ENCODE assay signal across 24 cellular contexts in genomic region chr2:3527886-3528785, GRCh38. TPM values are rescaled to one million over a fixed set of nuclear protein-coding genes. Genes with fewer than 3 reads are reported as not detected.
DNase-seq lines count a peak whose midpoint lies in the region; ATAC-seq, FAIRE-seq and TF ChIP-seq lines count a peak whose summit lies in the region.
"Had no signal": no experiment of that assay in that cellular context is flagged by ENCODE, and none has a peak within 500 bp of the region (broad histone marks: within the 10 kb centered on the region; RNA-seq: fewer than 3 reads in every experiment).

No MANE protein-coding gene starts in this region.

- intact Hi-C loops in HepG2 (cut with micrococcal nuclease; ENCODE audit: unreplicated experiment) (no loop called here), upper lobe of right lung (cut with DNase I) (no loop called here)

- in situ Hi-C loops in HepG2 (cut with HindIII; ENCODE audit: extremely low pct_ligation_motif_present, low pct_unique_long_range_greater_than_20kb), result no loop called here
- in situ Hi-C loops in ACHN (cut with HindIII; ENCODE audit: low pct_ligation_motif_present, low pct_unique_long_range_greater_than_20kb, low sequenced_read_pairs), result no loop called here

- H3K27me3 ChIP-seq in HepG2 (ENCODE audit: control insufficient read depth in 1 of 2, insufficient read depth in 2 of 2, low read length in 2 of 2), result no peaks in the 10 kb centered on the region
- H3K27me3 ChIP-seq in upper lobe of right lung, result no peaks in the 10 kb centered on the region
- H3K27me3 ChIP-seq: colonic mucosa, spleen, uterus had no signal

- CTCF ChIA-PET in HepG2 (lab: Yijun Ruan, JAX; ENCODE audit: low intra/inter-chr PET ratio, low total read pairs), result no interaction called here

- TF ChIP-seq CTCF in HepG2 (CRISPR knock-in tag; IDR thresholded peaks at IDR 0.05), result no peak
- TF ChIP-seq CTCF in upper lobe of right lung (IDR thresholded peaks at IDR 0.05), result no peak

- H3K9ac ChIP-seq in HepG2 (ENCODE audit: insufficient read depth, low read depth, low read length), result no peak overlapping the region

- no peak overlapping the region for H3K27ac Mint-ChIP-seq in activated naive CD8-positive, alpha-beta T cell treated with anti-CD3 and anti-CD28 coated beads, Interleukin-2, amount 50 U/mL, for 24 hours
- H3K27ac Mint-ChIP-seq in activated naive CD8-positive, alpha-beta T cell treated with anti-CD3 and anti-CD28 coated beads for 36 hours, result no peak overlapping the region
- H3K27ac Mint-ChIP-seq: activated B cell treated with CpG ODN at 0.5 μM for 24 hours; CD4-positive, alpha-beta T cell; memory B cell had no signal

- H4K20me1 ChIP-seq in HepG2 (ENCODE audit: insufficient read depth, low read length), result no peaks in the 10 kb centered on the region

- BruUV-seq in HepG2 (replicated peaks; lab: Mats Ljungman, UMichigan), result no TSS peak

- H3K36me3 Mint-ChIP-seq in activated naive CD8-positive, alpha-beta T cell treated with anti-CD3 and anti-CD28 coated beads, Interleukin-2, amount 50 U/mL, for 24 hours (ENCODE audit: low read depth), result no peaks in the 10 kb centered on the region
- H3K36me3 Mint-ChIP-seq in activated naive CD8-positive, alpha-beta T cell treated with anti-CD3 and anti-CD28 coated beads for 36 hours, result no peaks in the 10 kb centered on the region
- H3K36me3 Mint-ChIP-seq: memory B cell had no signal

- no peak for TF ChIP-seq EP300 in HepG2 (IDR thresholded peaks at IDR 0.05; ENCODE audit: low read depth in 2 of 2, low read length in 2 of 2)
- TF ChIP-seq EP300 in HepG2 (CRISPR knock-in tag; IDR thresholded peaks at IDR 0.05; ENCODE audit: borderline replicate concordance), result no peak

- no peak overlapping the region for H3K4me2 ChIP-seq in HepG2 (ENCODE audit: low read depth, low read length)

- no peak for TF ChIP-seq POLR2A in HepG2 (IDR thresholded peaks at IDR 0.05; ENCODE audit: insufficient read depth in 1 of 2, low read depth in 2 of 2, low read length in 2 of 2)

- 97% methylated on average over 30 of the region's 40 CpGs for WGBS in HepG2 (ENCODE audit: low lambda C conversion rate)

- H3K79me2 ChIP-seq in HepG2 (ENCODE audit: insufficient read depth, low read length), result no peaks in the 10 kb centered on the region

- DNase-seq in activated naive CD8-positive, alpha-beta T cell treated with anti-CD3 and anti-CD28 coated beads, Interleukin-2, amount 50 U/mL, for 24 hours, result peak; percentile 5
- no peak for DNase-seq in activated naive CD8-positive, alpha-beta T cell treated with anti-CD3 and anti-CD28 coated beads for 36 hours
- DNase-seq in NCI-H146 treated with DMSO at 0.1 percent for 48 hours (lab: John Stamatoyannopoulos, UW; ENCODE audit: unreplicated experiment) (peak; percentile 81), HepG2 (ENCODE audit: low spot score) (no peak), upper lobe of right lung (no peak), ACHN (no peak), AG20443 (ENCODE audit: low spot score) (no peak)
- DNase-seq: activated B cell treated with CpG ODN at 0.5 μM for 24 hours; activated CD4-positive, alpha-beta T cell treated with anti-CD3 and anti-CD28 coated beads, Interleukin-2, amount 50 U/mL, for 4 hours; activated T-cell treated with anti-CD3 and anti-CD28 coated beads, Interleukin-2, amount 50 U/mL, for 1 hour; CD4-positive, alpha-beta T cell; colonic mucosa; KG1; NCI-H1694 treated with DMSO at 0.1 percent for 48 hours; NCI-H2171 treated with DMSO at 0.1 percent for 48 hours; NCI-H526; retina; spleen; stimulated activated CD4-positive, alpha-beta T cell treated with anti-CD3 and anti-CD28 coated beads, Interleukin-4, amount 100 ng/mL, for 4 hours; T1000; uterus had no signal

- FAIRE-seq in HepG2 (lab: Jason Lieb, UNC), result no peak
- FAIRE-seq: bronchial epithelial cell had no signal

- H3K36me3 ChIP-seq in HepG2 (replicated peaks in 1 of 2; ENCODE audit: control insufficient read depth in 1 of 2, insufficient read depth in 2 of 2, low read length in 2 of 2) (peaks cover 0 to 2% of the 10 kb centered on the region in 2 experiments; a peak in 2 of 5 replicates), upper lobe of right lung (no peaks in the 10 kb centered on the region)
- H3K36me3 ChIP-seq: colonic mucosa, uterus had no signal

- H2AFZ ChIP-seq in HepG2 (ENCODE audit: low read length), result no peak overlapping the region

- H3K27ac ChIP-seq in HepG2 (ENCODE audit: extremely low read length, insufficient read depth, low read length) (no peak overlapping the region), upper lobe of right lung (no peak overlapping the region)
- H3K27ac ChIP-seq: colonic mucosa, spleen, uterus had no signal

- TF ChIP-seq RAD21 in HepG2 (CRISPR knock-in tag; IDR thresholded peaks at IDR 0.05), result no peak

- H3K4me1 Mint-ChIP-seq in activated naive CD8-positive, alpha-beta T cell treated with anti-CD3 and anti-CD28 coated beads, Interleukin-2, amount 50 U/mL, for 24 hours, result no peaks in the 10 kb centered on the region
- no peaks in the 10 kb centered on the region for H3K4me1 Mint-ChIP-seq in activated naive CD8-positive, alpha-beta T cell treated with anti-CD3 and anti-CD28 coated beads for 36 hours
- H3K4me1 Mint-ChIP-seq: activated B cell treated with CpG ODN at 0.5 μM for 24 hours, memory B cell had no signal

- H3K9me3 ChIP-seq in HepG2 (ENCODE audit: low read length) (no peaks in the 10 kb centered on the region), upper lobe of right lung (no peaks in the 10 kb centered on the region)
- H3K9me3 ChIP-seq: colonic mucosa, spleen, uterus had no signal

- H3K27me3 Mint-ChIP-seq in activated naive CD8-positive, alpha-beta T cell treated with anti-CD3 and anti-CD28 coated beads, Interleukin-2, amount 50 U/mL, for 24 hours, result no peaks in the 10 kb centered on the region
- H3K27me3 Mint-ChIP-seq in activated naive CD8-positive, alpha-beta T cell treated with anti-CD3 and anti-CD28 coated beads for 36 hours, result no peaks in the 10 kb centered on the region
- H3K27me3 Mint-ChIP-seq: activated B cell treated with CpG ODN at 0.5 μM for 24 hours; CD4-positive, alpha-beta T cell; memory B cell had no signal

- no peak overlapping the region for H3K4me3 ChIP-seq in HepG2 (replicated peaks in 1 of 3; ENCODE audit: insufficient read depth in 1 of 3, low read depth in 2 of 3, low read length in 3 of 3)
- H3K4me3 ChIP-seq in upper lobe of right lung, result no peak overlapping the region
- H3K4me3 ChIP-seq: colonic mucosa, spleen, uterus had no signal

- H3K9me3 Mint-ChIP-seq in activated naive CD8-positive, alpha-beta T cell treated with anti-CD3 and anti-CD28 coated beads, Interleukin-2, amount 50 U/mL, for 24 hours, result no peaks in the 10 kb centered on the region
- H3K9me3 Mint-ChIP-seq in activated naive CD8-positive, alpha-beta T cell treated with anti-CD3 and anti-CD28 coated beads for 36 hours, result no peaks in the 10 kb centered on the region
- H3K9me3 Mint-ChIP-seq: activated B cell treated with CpG ODN at 0.5 μM for 24 hours; CD4-positive, alpha-beta T cell; memory B cell had no signal

- peaks cover 25% of the 10 kb centered on the region for H3K4me1 ChIP-seq in HepG2 (ENCODE audit: insufficient read depth, low read length)
- H3K4me1 ChIP-seq in upper lobe of right lung, result peaks cover 21% of the 10 kb centered on the region
- H3K4me1 ChIP-seq: colonic mucosa had no signal

- H3K4me3 Mint-ChIP-seq in activated naive CD8-positive, alpha-beta T cell treated with anti-CD3 and anti-CD28 coated beads, Interleukin-2, amount 50 U/mL, for 24 hours, result no peak overlapping the region
- H3K4me3 Mint-ChIP-seq in activated naive CD8-positive, alpha-beta T cell treated with anti-CD3 and anti-CD28 coated beads for 36 hours, result no peak overlapping the region
- H3K4me3 Mint-ChIP-seq: activated B cell treated with CpG ODN at 0.5 μM for 24 hours; CD4-positive, alpha-beta T cell; memory B cell had no signal

- ATAC-seq in activated naive CD8-positive, alpha-beta T cell treated with anti-CD3 and anti-CD28 coated beads, Interleukin-2, amount 50 U/mL, for 24 hours, result peak; percentile 35
- ATAC-seq in HepG2 (no peak), upper lobe of right lung (peak; percentile 4), GM19351 (IDR thresholded peaks at IDR 0.05; ENCODE audit: unreplicated experiment) (no peak)

- POLR2A ChIA-PET in HepG2 (lab: Yijun Ruan, JAX), result interaction anchor here (1.0 kb wide), 1 partner anchor 30 kb away, joined by 4 read pairs; the partner anchor contains the start of gene RNASEH1

RNA-seq across cellular contexts. Expression of gene ADI1, which starts 8.8 kb away (rescaled TPM):
- 10 to 100 TPM; 22.8 to 23.7 TPM for total RNA-seq in activated naive CD8-positive, alpha-beta T cell treated with anti-CD3 and anti-CD28 coated beads for 36 hours
- total RNA-seq in HepG2 (2016; rRNA removed; fragmentation: Illumina TruSeq; extraction: Trizol) (123 and 135 TPM in 2 replicates), upper lobe of right lung (66.8 TPM)
- total RNA-seq in HepG2 (2016; cell fraction: cytosol; rRNA removed; fragmentation: Illumina TruSeq; extraction: Trizol; ENCODE audit: low read depth), result 16.6 and 17.0 TPM in 2 replicates
- total RNA-seq in HepG2 (2016; cell fraction: insoluble cytoplasmic fraction; rRNA removed; fragmentation: Illumina TruSeq; extraction: Trizol), result 124 and 138 TPM in 2 replicates
- total RNA-seq in HepG2 (2016; cell fraction: membrane; rRNA removed; fragmentation: Illumina TruSeq; extraction: Trizol), result 45.5 and 47.8 TPM in 2 replicates
- 54.5 and 64.3 TPM in 2 replicates for total RNA-seq in HepG2 (2016; cell fraction: nucleus; rRNA removed; fragmentation: Illumina TruSeq; extraction: Trizol)
- polyA plus RNA-seq in HepG2 (2011; rRNA removed), result 21.3 and 28.7 TPM in 2 replicates
- 22.7 and 24.5 TPM in 2 replicates for polyA plus RNA-seq in HepG2 (2011; cell fraction: cytosol; rRNA removed)
- polyA plus RNA-seq in HepG2 (2011; cell fraction: nucleus; rRNA removed), result 16.1 and 17.6 TPM in 2 replicates
- polyA plus RNA-seq in HepG2 (2012), result 22.9 and 33.0 TPM in 2 replicates
- polyA plus RNA-seq in HepG2 (2016; cell fraction: cytosol; fragmentation: Illumina TruSeq; extraction: Trizol; ENCODE audit: low read depth), result 20.5 and 20.6 TPM in 2 replicates
- 160 TPM in 2 replicates for polyA plus RNA-seq in HepG2 (2016; cell fraction: insoluble cytoplasmic fraction; fragmentation: Illumina TruSeq; extraction: Trizol; ENCODE audit: low read depth)
- 42.7 and 43.1 TPM in 2 replicates for polyA plus RNA-seq in HepG2 (2016; cell fraction: membrane; fragmentation: Illumina TruSeq; extraction: Trizol; ENCODE audit: low read depth)
- 92.2 and 100 TPM in 2 replicates for polyA plus RNA-seq in HepG2 (2016; cell fraction: nucleus; fragmentation: Illumina TruSeq; extraction: Trizol; ENCODE audit: insufficient read depth, low read depth)
- polyA minus RNA-seq in HepG2 (2011; rRNA and poly(A)+ RNA removed; ENCODE audit: low replicate concordance), result 15.1 and 19.1 TPM in 2 replicates
- 13.2 and 18.8 TPM in 2 replicates for polyA minus RNA-seq in HepG2 (2011; cell fraction: cytosol; rRNA and poly(A)+ RNA removed)
- polyA minus RNA-seq in HepG2 (2011; cell fraction: nucleus; rRNA and poly(A)+ RNA removed), result 19.3 and 23.8 TPM in 2 replicates

RNA-seq across cellular contexts. Expression of gene RNASEH1, which starts 30.0 kb away (rescaled TPM):
- total RNA-seq in activated naive CD8-positive, alpha-beta T cell treated with anti-CD3 and anti-CD28 coated beads for 36 hours, result 10 to 100 TPM; 39.4 to 39.8 TPM
- 57.2 and 57.4 TPM in 2 replicates for total RNA-seq in HepG2 (2016; rRNA removed; fragmentation: Illumina TruSeq; extraction: Trizol)
- 73.8 and 75.1 TPM in 2 replicates for total RNA-seq in HepG2 (2016; cell fraction: cytosol; rRNA removed; fragmentation: Illumina TruSeq; extraction: Trizol; ENCODE audit: low read depth)
- 56.9 and 57.3 TPM in 2 replicates for total RNA-seq in HepG2 (2016; cell fraction: insoluble cytoplasmic fraction; rRNA removed; fragmentation: Illumina TruSeq; extraction: Trizol)
- total RNA-seq in HepG2 (2016; cell fraction: membrane; rRNA removed; fragmentation: Illumina TruSeq; extraction: Trizol), result 90.4 and 92.3 TPM in 2 replicates
- 37.2 and 39.3 TPM in 2 replicates for total RNA-seq in HepG2 (2016; cell fraction: nucleus; rRNA removed; fragmentation: Illumina TruSeq; extraction: Trizol)
- 12.7 and 14.5 TPM in 2 replicates for polyA plus RNA-seq in HepG2 (2011; rRNA removed)
- 12.8 and 14.0 TPM in 2 replicates for polyA plus RNA-seq in HepG2 (2011; cell fraction: cytosol; rRNA removed)
- 10.4 and 11.6 TPM in 2 replicates for polyA plus RNA-seq in HepG2 (2011; cell fraction: nucleus; rRNA removed)
- 21.0 and 21.2 TPM in 2 replicates for polyA plus RNA-seq in HepG2 (2012)
- polyA plus RNA-seq in HepG2 (2016; cell fraction: cytosol; fragmentation: Illumina TruSeq; extraction: Trizol; ENCODE audit: low read depth), result 75.3 and 82.0 TPM in 2 replicates
- 46.3 and 47.8 TPM in 2 replicates for polyA plus RNA-seq in HepG2 (2016; cell fraction: insoluble cytoplasmic fraction; fragmentation: Illumina TruSeq; extraction: Trizol; ENCODE audit: low read depth)
- polyA plus RNA-seq in HepG2 (2016; cell fraction: membrane; fragmentation: Illumina TruSeq; extraction: Trizol; ENCODE audit: low read depth), result 68.9 and 69.5 TPM in 2 replicates
- polyA plus RNA-seq in HepG2 (2016; cell fraction: nucleus; fragmentation: Illumina TruSeq; extraction: Trizol; ENCODE audit: insufficient read depth, low read depth), result 43.7 and 45.2 TPM in 2 replicates
- polyA minus RNA-seq in HepG2 (2011; rRNA and poly(A)+ RNA removed; ENCODE audit: low replicate concordance), result 10.4 and 15.6 TPM in 2 replicates
- polyA minus RNA-seq in HepG2 (2011; cell fraction: cytosol; rRNA and poly(A)+ RNA removed), result 11.1 and 12.0 TPM in 2 replicates
- 17.3 and 19.1 TPM in 2 replicates for polyA minus RNA-seq in HepG2 (2011; cell fraction: nucleus; rRNA and poly(A)+ RNA removed)
- 18.6 TPM for total RNA-seq in upper lobe of right lung

RNA-seq across cellular contexts. Expression of gene RPS7, which starts 46.9 kb away (rescaled TPM):
- 1,000 to 10,000 TPM; 1,614 to 1,631 TPM for total RNA-seq in activated naive CD8-positive, alpha-beta T cell treated with anti-CD3 and anti-CD28 coated beads for 36 hours
- total RNA-seq in HepG2 (2016; rRNA removed; fragmentation: Illumina TruSeq; extraction: Trizol) (3,686 and 4,415 TPM in 2 replicates), upper lobe of right lung (807 TPM)
- total RNA-seq in HepG2 (2016; cell fraction: cytosol; rRNA removed; fragmentation: Illumina TruSeq; extraction: Trizol; ENCODE audit: low read depth), result 5,456 and 6,100 TPM in 2 replicates
- 3,753 and 4,559 TPM in 2 replicates for total RNA-seq in HepG2 (2016; cell fraction: insoluble cytoplasmic fraction; rRNA removed; fragmentation: Illumina TruSeq; extraction: Trizol)
- 7,013 and 7,026 TPM in 2 replicates for total RNA-seq in HepG2 (2016; cell fraction: membrane; rRNA removed; fragmentation: Illumina TruSeq; extraction: Trizol)
- total RNA-seq in HepG2 (2016; cell fraction: nucleus; rRNA removed; fragmentation: Illumina TruSeq; extraction: Trizol), result 1,357 and 1,550 TPM in 2 replicates
- polyA plus RNA-seq in HepG2 (2011; rRNA removed), result 3,283 and 4,040 TPM in 2 replicates
- polyA plus RNA-seq in HepG2 (2011; cell fraction: cytosol; rRNA removed), result 3,092 and 3,668 TPM in 2 replicates
- 687 and 772 TPM in 2 replicates for polyA plus RNA-seq in HepG2 (2011; cell fraction: nucleus; rRNA removed)
- polyA plus RNA-seq in HepG2 (2012), result 3,723 and 4,459 TPM in 2 replicates
- polyA plus RNA-seq in HepG2 (2016; cell fraction: cytosol; fragmentation: Illumina TruSeq; extraction: Trizol; ENCODE audit: low read depth), result 5,030 and 5,352 TPM in 2 replicates
- polyA plus RNA-seq in HepG2 (2016; cell fraction: insoluble cytoplasmic fraction; fragmentation: Illumina TruSeq; extraction: Trizol; ENCODE audit: low read depth), result 4,110 and 4,812 TPM in 2 replicates
- 6,339 and 6,476 TPM in 2 replicates for polyA plus RNA-seq in HepG2 (2016; cell fraction: membrane; fragmentation: Illumina TruSeq; extraction: Trizol; ENCODE audit: low read depth)
- 2,377 and 2,486 TPM in 2 replicates for polyA plus RNA-seq in HepG2 (2016; cell fraction: nucleus; fragmentation: Illumina TruSeq; extraction: Trizol; ENCODE audit: insufficient read depth, low read depth)
- 217 and 248 TPM in 2 replicates for polyA minus RNA-seq in HepG2 (2011; rRNA and poly(A)+ RNA removed; ENCODE audit: low replicate concordance)
- polyA minus RNA-seq in HepG2 (2011; cell fraction: cytosol; rRNA and poly(A)+ RNA removed), result 598 and 688 TPM in 2 replicates
- polyA minus RNA-seq in HepG2 (2011; cell fraction: nucleus; rRNA and poly(A)+ RNA removed), result 243 and 285 TPM in 2 replicates

Comparison
In these comparisons a context has a peak if more than half of its experiments do, and no peak if none do; other contexts are left out.
1. DNase-seq: peak in activated naive CD8-positive, alpha-beta T cell treated with anti-CD3 and anti-CD28 coated beads, Interleukin-2, amount 50 U/mL, for 24 hours (single experiment) and NCI-H146 treated with DMSO at 0.1 percent for 48 hours (single experiment); none in activated naive CD8-positive, alpha-beta T cell treated with anti-CD3 and anti-CD28 coated beads for 36 hours (single experiment), HepG2 (single experiment), upper lobe of right lung (single experiment), ACHN (single experiment) and AG20443 (single experiment).
2. ATAC-seq: peak in activated naive CD8-positive, alpha-beta T cell treated with anti-CD3 and anti-CD28 coated beads, Interleukin-2, amount 50 U/mL, for 24 hours (single experiment) and upper lobe of right lung (single experiment); none in HepG2 (single experiment) and GM19351 (single experiment).